8 cellular contexts compared by ENCODE assay signal in genomic region chr7:123532343-123532742, GRCh38. TPM values are rescaled to one million over a fixed set of nuclear protein-coding genes. Genes with fewer than 3 reads are reported as not detected.
A peak's percentile ranks its signal among the peaks of the same experiment; 100 is the strongest.
DNase-seq lines count a peak whose midpoint lies in the region; ATAC-seq and TF ChIP-seq lines count a peak whose summit lies in the region.
"Not testable (repeated sequence)": the region's sequence is repeated elsewhere in the genome, so short reads cannot be mapped to it uniquely, and the experiment has no call there.

No MANE protein-coding gene starts in this region.

- CTCF ChIA-PET in HEK293 (lab: Yijun Ruan, JAX); PC-3 (lab: Charles Lee): not testable (repeated sequence)

- in situ Hi-C loops in G401 (cut with HindIII; ENCODE audit: low sequenced_read_pairs), result not testable (repeated sequence)

- H3F3A ChIP-seq in PC-3 (ENCODE audit: low read length, unreplicated experiment), result not testable (repeated sequence)

- H3K27ac ChIP-seq in HEK293 (ENCODE audit: extremely low read depth, low read depth, low read length); PC-3 (ENCODE audit: low read length); stomach: not testable (repeated sequence)

- H3K4me1 Mint-ChIP-seq in activated naive CD8-positive, alpha-beta T cell treated with anti-CD3 and anti-CD28 coated beads for 36 hours, result peaks cover 18% of the 10 kb centered on the region
- peaks cover 38% of the 10 kb centered on the region for H3K4me1 Mint-ChIP-seq in neural crest cell

- peak; percentile 37 for DNase-seq in G401 (ENCODE audit: low spot score)
- not testable (repeated sequence) for DNase-seq in PC-3; activated naive CD8-positive, alpha-beta T cell treated with anti-CD3 and anti-CD28 coated beads for 36 hours; neural crest cell (ENCODE audit: low read depth, low spot score); stomach

- H3K9me3 Mint-ChIP-seq in activated naive CD8-positive, alpha-beta T cell treated with anti-CD3 and anti-CD28 coated beads for 36 hours; neural crest cell: not testable (repeated sequence)

- H3K9me3 ChIP-seq in HEK293 (ENCODE audit: control insufficient read depth, insufficient read depth, low read depth, low read length); PC-3 (ENCODE audit: low read length); endocrine pancreas (ENCODE audit: control insufficient read depth, low read length); iPS-15b (ENCODE audit: control insufficient read depth, insufficient read depth, low read length); stomach: not testable (repeated sequence)

- BruUV-seq in PC-3 (replicated peaks; lab: Mats Ljungman, UMichigan), result not testable (repeated sequence)

- peaks cover 32% of the 10 kb centered on the region for H3K27me3 Mint-ChIP-seq in activated naive CD8-positive, alpha-beta T cell treated with anti-CD3 and anti-CD28 coated beads for 36 hours
- not testable (repeated sequence) for H3K27me3 Mint-ChIP-seq in neural crest cell (ENCODE audit: low read depth)

- ATAC-seq in PC-3, result not testable (repeated sequence)

- H3K4me1 ChIP-seq in HEK293 (ENCODE audit: control insufficient read depth, insufficient read depth, low read length); endocrine pancreas (ENCODE audit: control insufficient read depth, insufficient read depth, low read length); iPS-15b (ENCODE audit: control insufficient read depth, insufficient read depth, low read length): not testable (repeated sequence)
- H3K4me1 ChIP-seq in PC-3 (ENCODE audit: insufficient read depth, low read length) (peaks cover 10% of the 10 kb centered on the region; the same call in 1 of the 2 replicates), stomach (peaks cover 5 to 26% (median 16%) of the 10 kb centered on the region in 4 donors)

- H3K4me3 Mint-ChIP-seq in activated naive CD8-positive, alpha-beta T cell treated with anti-CD3 and anti-CD28 coated beads for 36 hours, result peak overlapping the region; percentile 55
- peak overlapping the region; percentile 84 for H3K4me3 Mint-ChIP-seq in neural crest cell

- TF ChIP-seq EP300 in stomach (IDR thresholded peaks at IDR 0.05), result not testable (repeated sequence)

- TF ChIP-seq POLR2A in stomach (IDR thresholded peaks at IDR 0.05), result not testable (repeated sequence)

- POLR2A ChIA-PET in HEK293 (lab: Yijun Ruan, JAX); PC-3 (lab: Charles Lee; ENCODE audit: unreplicated experiment): not testable (repeated sequence)

- not testable (repeated sequence) for H4K20me1 ChIP-seq in PC-3 (ENCODE audit: low read length)

- H3K9ac ChIP-seq in PC-3 (ENCODE audit: low read length); endocrine pancreas (ENCODE audit: control insufficient read depth, insufficient read depth, low read length); iPS-15b (ENCODE audit: low read depth, low read length): not testable (repeated sequence)

- H3K36me3 Mint-ChIP-seq in activated naive CD8-positive, alpha-beta T cell treated with anti-CD3 and anti-CD28 coated beads for 36 hours; neural crest cell (ENCODE audit: low read depth): not testable (repeated sequence)

- not testable (repeated sequence) for H3K4me3 ChIP-seq in HEK293 (ENCODE audit: low read depth, low read length)
- H3K4me3 ChIP-seq in PC-3 (ENCODE audit: low read length), result peak overlapping the region; percentile 50; the same call in 1 of the 2 replicates
- peak overlapping the region; percentile 52 for H3K4me3 ChIP-seq in endocrine pancreas (ENCODE audit: control insufficient read depth, insufficient read depth, low read length)
- peak overlapping the region; percentile 82 for H3K4me3 ChIP-seq in iPS-15b (ENCODE audit: low read depth, low read length)
- peak overlapping the region; percentile 37 to 46 (median 40) for H3K4me3 ChIP-seq in stomach

- peak overlapping the region; percentile 56; the same call in 1 of the 2 replicates for H3K4me2 ChIP-seq in PC-3 (ENCODE audit: low read length)

- not testable (repeated sequence) for TF ChIP-seq CTCF in HEK293 (tag by site-specific recombination; IDR thresholded peaks at IDR 0.05); PC-3 (conservative IDR thresholded peaks at IDR 0.05; ENCODE audit: low read depth, low read length); neural crest cell (conservative IDR thresholded peaks at IDR 0.05); stomach (IDR thresholded peaks at IDR 0.05)

- H3K27ac Mint-ChIP-seq in activated naive CD8-positive, alpha-beta T cell treated with anti-CD3 and anti-CD28 coated beads for 36 hours; neural crest cell (ENCODE audit: unreplicated experiment): not testable (repeated sequence)

- H3K36me3 ChIP-seq in HEK293 (ENCODE audit: control insufficient read depth in 2 of 2, insufficient read depth in 1 of 2, low read length in 2 of 2); PC-3 (ENCODE audit: low read depth, low read length); endocrine pancreas (ENCODE audit: control insufficient read depth, insufficient read depth, low read length); iPS-15b (ENCODE audit: control insufficient read depth, insufficient read depth, low read length); stomach: not testable (repeated sequence)

- H3K9me2 ChIP-seq in PC-3 (replicated peaks; ENCODE audit: low read length), result not testable (repeated sequence)

- H3K79me2 ChIP-seq in PC-3 (ENCODE audit: low read length), result not testable (repeated sequence)

- H2AFZ ChIP-seq in PC-3 (ENCODE audit: low read length), result peak overlapping the region; percentile 45; the same call in 1 of the 2 replicates

- H3K27me3 ChIP-seq in PC-3 (ENCODE audit: low read length), result peaks cover 17% of the 10 kb centered on the region
- H3K27me3 ChIP-seq in endocrine pancreas (ENCODE audit: control insufficient read depth, insufficient read depth, low read length), result not testable (repeated sequence)
- peaks cover 12% of the 10 kb centered on the region for H3K27me3 ChIP-seq in iPS-15b (ENCODE audit: control insufficient read depth, insufficient read depth, low read length)
- H3K27me3 ChIP-seq in stomach, result peaks cover 0 to 38% (median 9%) of the 10 kb centered on the region in 3 donors

- WGBS in stomach, 5 donors, result 17 to 30% (median 24%) methylated on average over 4 to 6 of the region's 14 CpGs

- intact Hi-C loops in PC-3 (cut with micrococcal nuclease); stomach (cut with DNase I; ENCODE audit: low total_unique reads): not testable (repeated sequence)

TF ChIP-seq in HEK293, 187 proteins besides CTCF, POLR2A, EP300 and RAD21:
- TF ChIP-seq ZNF335 (tag by site-specific recombination; conservative IDR thresholded peaks at IDR 0.05), result peak; percentile 57; the same call in 1 of the 2 replicates

RNA-seq across cellular contexts. Expression of gene IQUB, which starts 2.1 kb away (rescaled TPM):
- total RNA-seq in G401 (2014; rRNA removed; shearing (Covaris generic)), result not detected in 2 replicates
- 0.04 and 0.06 TPM in 2 replicates for total RNA-seq in PC-3 (2014; rRNA removed)
- total RNA-seq in activated naive CD8-positive, alpha-beta T cell treated with anti-CD3 and anti-CD28 coated beads for 36 hours, result under 1 TPM in 1 of 2 experiments, not detected in 1; 0.06 TPM
- 0.56 and 0.73 TPM in 2 replicates for total RNA-seq in neural crest cell
- 1 to 10 TPM in 1 of 5 donors, under 1 TPM in 1, not detected in 3; 0.55 to 2.7 TPM for total RNA-seq in stomach
- polyA plus RNA-seq in stomach, result under 1 TPM in 2 of 3 donors, not detected in 1; 0.05 to 0.12 TPM

RNA-seq across cellular contexts. Expression of gene NDUFA5, which starts 25.3 kb away (rescaled TPM):
- 50.6 and 81.8 TPM in 2 replicates for total RNA-seq in G401 (2014; rRNA removed; shearing (Covaris generic))
- total RNA-seq in PC-3 (2014; rRNA removed) (42.7 and 46.9 TPM in 2 replicates), neural crest cell (62.6 and 62.7 TPM in 2 replicates), stomach (100 to 1,000 TPM in 2 of 5 donors, 10 to 100 TPM in 2, 1 to 10 TPM in 1; 1.2 to 133 (median 63.6) TPM)
- 10 to 100 TPM; 67.8 to 70.8 TPM for total RNA-seq in activated naive CD8-positive, alpha-beta T cell treated with anti-CD3 and anti-CD28 coated beads for 36 hours
- polyA plus RNA-seq in stomach, result 100 to 1,000 TPM in 2 of 3 donors, 10 to 100 TPM in 1; 96.1 to 154 (median 120) TPM
